In genomic region chr11:96075532-96075959, GRCh38 we compare ENCODE assay signal across 8 cellular contexts.
DNase-seq lines count a peak whose midpoint lies in the region; ATAC-seq and TF ChIP-seq lines count a peak whose summit lies in the region.

No MANE protein-coding gene starts in this region.

- ATAC-seq in GM18505 (IDR thresholded peaks at IDR 0.05; ENCODE audit: unreplicated experiment) (peak; percentile 67), GM21529 (IDR thresholded peaks at IDR 0.05; ENCODE audit: unreplicated experiment) (peak; percentile 80)
- no peak for ATAC-seq in naive thymus-derived CD8-positive, alpha-beta T cell

- H3K4me3 Mint-ChIP-seq in naive thymus-derived CD8-positive, alpha-beta T cell, result no peak overlapping the region

- no peak for TF ChIP-seq POLR2A in GM18505 (IDR thresholded peaks at IDR 0.05; ENCODE audit: borderline replicate concordance, extremely low read depth, insufficient read depth, insufficient read length)

- H3K9me3 Mint-ChIP-seq in naive thymus-derived CD8-positive, alpha-beta T cell, result no peaks in the 10 kb centered on the region

- peaks cover 0 to 1% (median 0%) of the 10 kb centered on the region in 5 donors for H3K27me3 Mint-ChIP-seq in naive thymus-derived CD8-positive, alpha-beta T cell

- DNase-seq in KBM-7, result peak; percentile 35
- no peak for DNase-seq in naive thymus-derived CD8-positive, alpha-beta T cell
- no peak for DNase-seq in NCI-H1092 (lab: John Stamatoyannopoulos, UW)
- no peak for DNase-seq in DMS79 treated with DMSO at 0.1 percent for 48 hours (lab: John Stamatoyannopoulos, UW)
- DNase-seq in NCI-H1930 (lab: John Stamatoyannopoulos, UW), result no peak
- no peak for DNase-seq in NCI-H1417 treated with DMSO at 0.1 percent for 48 hours (lab: John Stamatoyannopoulos, UW)

- in situ Hi-C loops in KBM-7 (cut with MboI; ENCODE audit: low pct_unique_long_range_greater_than_20kb, low sequenced_read_pairs), result no loop called here

- H3K4me1 Mint-ChIP-seq in naive thymus-derived CD8-positive, alpha-beta T cell, result peaks cover 30 to 78% (median 64%) of the 10 kb centered on the region in 4 donors

- POLR2A ChIA-PET in naive thymus-derived CD8-positive, alpha-beta T cell (lab: Charles Lee), result no interaction called here

- peaks cover 5 to 59% (median 17%) of the 10 kb centered on the region in 3 donors for H3K36me3 Mint-ChIP-seq in naive thymus-derived CD8-positive, alpha-beta T cell

- peak overlapping the region; percentile 12 to 92 (median 51) for H3K27ac Mint-ChIP-seq in naive thymus-derived CD8-positive, alpha-beta T cell

Comparison
In these comparisons a context has a peak if more than half of its experiments do, and no peak if none do; other contexts are left out.
1. ATAC-seq: peak in GM18505 (single experiment) and GM21529 (single experiment); none in naive thymus-derived CD8-positive, alpha-beta T cell (0 of 2).